In genomic region chr4:151810476-151810875, GRCh38 we compare ENCODE assay signal across 20 cellular contexts.
"Had no signal": no experiment of that assay in that cellular context is flagged by ENCODE, and none has a peak within 500 bp of the region (broad histone marks: within the 10 kb centered on the region; RNA-seq: fewer than 3 reads in every experiment).

No MANE protein-coding gene starts in this region.

- H3K4me3 Mint-ChIP-seq: naive thymus-derived CD8-positive, alpha-beta T cell; stimulated activated memory B cell treated with anti-CD40 and anti-IgM and Interleukin-4, amounts not matched to agents 10 μg/mL and 1 μg/mL and 100 μg/mL, for 72 hours; stimulated activated naive CD8-positive, alpha-beta T cell treated with anti-CD3 and anti-CD28 coated beads, Interleukin-15, amount 100 ng/mL, for 72 hours had no signal

- H3K27me3 ChIP-seq: colonic mucosa, hepatocyte, left lung, right lobe of liver, spleen, testis, tibial nerve, upper lobe of right lung, vagina had no signal

- H3K27ac Mint-ChIP-seq: stimulated activated memory B cell treated with anti-CD40 and anti-IgM and Interleukin-4, amounts not matched to agents 10 μg/mL and 1 μg/mL and 100 μg/mL, for 72 hours; stimulated activated naive CD8-positive, alpha-beta T cell treated with anti-CD3 and anti-CD28 coated beads, Interleukin-15, amount 100 ng/mL, for 72 hours had no signal

- H3K27me3 Mint-ChIP-seq: naive thymus-derived CD8-positive, alpha-beta T cell; stimulated activated memory B cell treated with anti-CD40 and anti-IgM and Interleukin-4, amounts not matched to agents 10 μg/mL and 1 μg/mL and 100 μg/mL, for 72 hours; stimulated activated naive CD8-positive, alpha-beta T cell treated with anti-CD3 and anti-CD28 coated beads, Interleukin-15, amount 100 ng/mL, for 72 hours had no signal

- ATAC-seq: left lung; lower lobe of right lung; naive thymus-derived CD8-positive, alpha-beta T cell; psoas muscle; right lobe of liver; stimulated activated memory B cell treated with anti-CD40 and anti-IgM and Interleukin-4, amounts not matched to agents 10 μg/mL and 1 μg/mL and 100 μg/mL, for 72 hours; stimulated activated naive CD8-positive, alpha-beta T cell treated with anti-CD3 and anti-CD28 coated beads, Interleukin-15, amount 100 ng/mL, for 72 hours; upper lobe of right lung had no signal

- H3K36me3 Mint-ChIP-seq: naive thymus-derived CD8-positive, alpha-beta T cell; stimulated activated memory B cell treated with anti-CD40 and anti-IgM and Interleukin-4, amounts not matched to agents 10 μg/mL and 1 μg/mL and 100 μg/mL, for 72 hours had no signal

- H3K9me3 Mint-ChIP-seq: naive thymus-derived CD8-positive, alpha-beta T cell; stimulated activated memory B cell treated with anti-CD40 and anti-IgM and Interleukin-4, amounts not matched to agents 10 μg/mL and 1 μg/mL and 100 μg/mL, for 72 hours; stimulated activated naive CD8-positive, alpha-beta T cell treated with anti-CD3 and anti-CD28 coated beads, Interleukin-15, amount 100 ng/mL, for 72 hours had no signal

- H3K79me2 ChIP-seq: hepatocyte had no signal

- H3K4me1 ChIP-seq: colonic mucosa, lower lobe of right lung, psoas muscle, right lobe of liver, testis, upper lobe of right lung, vagina had no signal

- H3K9me3 ChIP-seq: colonic mucosa, left lung, lower lobe of right lung, neutrophil, psoas muscle, right lobe of liver, spleen, testis, tibial nerve, upper lobe of right lung, vagina had no signal

- DNase-seq: colonic mucosa; dermis blood vessel endothelial cell; foreskin melanocyte; left lung; lower lobe of right lung; naive thymus-derived CD8-positive, alpha-beta T cell; psoas muscle; right lobe of liver; spleen; stimulated activated CD4-positive, alpha-beta T cell treated with anti-CD3 and anti-CD28 coated beads, Interleukin-15, amount 100 ng/mL, for 24 hours; stimulated activated CD4-positive, alpha-beta T cell treated with anti-CD3 and anti-CD28 coated beads, Interleukin-1b, Interleukin-23, amount 100 ng/mL, for 48 hours; stimulated activated CD4-positive, alpha-beta T cell treated with anti-CD3 and anti-CD28 coated beads, Interleukin-4, amount 100 ng/mL, for 24 hours; stimulated activated naive CD8-positive, alpha-beta T cell treated with anti-CD3 and anti-CD28 coated beads, Interleukin-15, amount 100 ng/mL, for 72 hours; testis; upper lobe of right lung had no signal

- H2AFZ ChIP-seq: hepatocyte had no signal

- H3K27ac ChIP-seq: colonic mucosa, hepatocyte, left lung, lower lobe of right lung, neutrophil, psoas muscle, right lobe of liver, spleen, testis, tibial nerve, upper lobe of right lung, vagina had no signal

- H3K4me1 Mint-ChIP-seq: stimulated activated memory B cell treated with anti-CD40 and anti-IgM and Interleukin-4, amounts not matched to agents 10 μg/mL and 1 μg/mL and 100 μg/mL, for 72 hours; stimulated activated naive CD8-positive, alpha-beta T cell treated with anti-CD3 and anti-CD28 coated beads, Interleukin-15, amount 100 ng/mL, for 72 hours had no signal

- H3K36me3 ChIP-seq: colonic mucosa, left lung, lower lobe of right lung, neutrophil, right lobe of liver, spleen, tibial nerve, upper lobe of right lung, vagina had no signal

- H3K4me2 ChIP-seq: hepatocyte had no signal

- H3K4me3 ChIP-seq: colonic mucosa, hepatocyte, left lung, lower lobe of right lung, psoas muscle, right lobe of liver, spleen, testis, tibial nerve, upper lobe of right lung, vagina had no signal
